In the genomic region with DNA sequence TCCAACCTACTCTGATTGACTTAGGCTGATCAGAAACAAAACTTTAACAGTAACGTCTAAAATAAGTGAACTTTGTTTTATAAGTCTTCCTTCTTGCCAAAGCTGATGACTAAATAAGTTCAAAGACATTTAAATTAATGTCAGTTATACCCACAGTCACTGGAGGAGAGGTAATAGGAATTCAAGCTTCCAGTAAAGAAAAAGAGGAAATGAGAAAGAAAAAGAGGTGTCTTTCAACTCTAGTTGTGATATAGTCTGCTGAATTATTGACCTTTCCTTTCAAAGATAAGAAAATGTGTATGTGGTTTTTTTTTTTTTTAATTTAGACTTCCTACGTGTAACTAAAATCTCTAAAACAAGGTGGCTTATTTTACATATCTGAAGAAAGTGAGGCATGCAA, we compare ENCODE assay signal across 27 cellular contexts.
DNase-seq lines count a peak whose midpoint lies in the region; ATAC-seq and TF ChIP-seq lines count a peak whose summit lies in the region.
"Had no signal": no experiment of that assay in that cellular context is flagged by ENCODE, and none has a peak within 500 bp of the region (broad histone marks: within the 10 kb centered on the region; RNA-seq: fewer than 3 reads in every experiment).

No MANE protein-coding gene starts in this region.

- no peak overlapping the region for H3K4me3 ChIP-seq in fibroblast of mammary gland (ENCODE audit: control insufficient read depth, low read depth, low read length)
- H3K4me3 ChIP-seq: breast epithelium, GM23248, heart left ventricle, lung, mucosa of descending colon, Peyer's patch, SJCRH30 had no signal

- peak; percentile 65 for ATAC-seq in GM18505 (IDR thresholded peaks at IDR 0.05; ENCODE audit: unreplicated experiment)
- ATAC-seq in GM21529 (IDR thresholded peaks at IDR 0.05; ENCODE audit: unreplicated experiment): peak; percentile 61
- ATAC-seq in HG03575 (IDR thresholded peaks at IDR 0.05; ENCODE audit: extremely low read depth, insufficient number of reproducible peaks, low FRiP score, unreplicated experiment): peak; percentile 68
- ATAC-seq in GM19463 (IDR thresholded peaks at IDR 0.05; ENCODE audit: unreplicated experiment): no peak
- ATAC-seq in SK-N-SH treated with all-trans-retinoic acid at 6 μM for 48 hours: no peak
- ATAC-seq: activated CD4-positive, alpha-beta T cell treated with anti-CD3 and anti-CD28 coated beads for 36 hours; activated T-cell treated with anti-CD3 and anti-CD28 coated beads, Interleukin-2, amount 50 U/mL, for 72 hours; heart left ventricle; mucosa of descending colon; sciatic nerve; T-cell had no signal

- DNase-seq in fibroblast of mammary gland (ENCODE audit: low read depth) (peak; percentile 35), foreskin melanocyte (no peak)
- DNase-seq: activated CD4-positive, alpha-beta T cell treated with anti-CD3 and anti-CD28 coated beads for 36 hours; activated naive CD4-positive, alpha-beta T cell treated with anti-CD3 and anti-CD28 coated beads, Interleukin-2, amount 10 ng/mL, durations not matched to agents 7 days and 5 days; activated T-cell treated with anti-CD3 and anti-CD28 coated beads, Interleukin-2, amount 50 U/mL, for 72 hours; amniotic stem cell; CD4-positive, CD25-positive, alpha-beta regulatory T cell; effector CD4-positive, alpha-beta T cell; GM23248; heart left ventricle; HFFc6; kidney glomerular epithelial cell; mucosa of descending colon; NCI-H1105 treated with DMSO at 0.1 percent for 48 hours; NCI-H2029 treated with DMSO at 0.1 percent for 48 hours; NCI-H2227 treated with DMSO at 0.1 percent for 48 hours; Peyer's patch; SJCRH30; T-cell had no signal

- no peak for TF ChIP-seq POLR2A in GM18505 (IDR thresholded peaks at IDR 0.05; ENCODE audit: borderline replicate concordance, extremely low read depth, insufficient read depth, insufficient read length)

- TF ChIP-seq CTCF in fibroblast of mammary gland (conservative IDR thresholded peaks at IDR 0.05; ENCODE audit: control insufficient read depth, insufficient read depth, low read depth, low read length): no peak

TF ChIP-seq in SK-N-SH treated with all-trans-retinoic acid at 6 μM for 48 hours, 23 proteins besides CTCF, POLR2A, EP300 and RAD21:
- no peak for TF ChIP-seq ZC3H10 (CRISPR knock-in tag; IDR thresholded peaks at IDR 0.05)
- TF ChIP-seq TOX (CRISPR knock-in tag; IDR thresholded peaks at IDR 0.05; ENCODE audit: borderline replicate concordance): no peak
- TF ChIP-seq PPARA (CRISPR knock-in tag; IDR thresholded peaks at IDR 0.05; ENCODE audit: borderline replicate concordance): no peak
- TF ChIP-seq ZNF70 (CRISPR knock-in tag; IDR thresholded peaks at IDR 0.05): no peak
- no peak for TF ChIP-seq CSDC2 (CRISPR knock-in tag; IDR thresholded peaks at IDR 0.05)
- TF ChIP-seq ZFP30 (CRISPR knock-in tag; IDR thresholded peaks at IDR 0.05): no peak
- TF ChIP-seq ZFP3 (CRISPR knock-in tag; IDR thresholded peaks at IDR 0.05): no peak
- TF ChIP-seq ISL1 (CRISPR knock-in tag; IDR thresholded peaks at IDR 0.05): no peak
- no peak for TF ChIP-seq OSR1 (CRISPR knock-in tag; IDR thresholded peaks at IDR 0.05)
- TF ChIP-seq ARNTL (CRISPR knock-in tag; IDR thresholded peaks at IDR 0.05; ENCODE audit: borderline replicate concordance, low read depth): no peak
- no peak for TF ChIP-seq GLIS3 (CRISPR knock-in tag; IDR thresholded peaks at IDR 0.05)
- TF ChIP-seq, protein P1, sequence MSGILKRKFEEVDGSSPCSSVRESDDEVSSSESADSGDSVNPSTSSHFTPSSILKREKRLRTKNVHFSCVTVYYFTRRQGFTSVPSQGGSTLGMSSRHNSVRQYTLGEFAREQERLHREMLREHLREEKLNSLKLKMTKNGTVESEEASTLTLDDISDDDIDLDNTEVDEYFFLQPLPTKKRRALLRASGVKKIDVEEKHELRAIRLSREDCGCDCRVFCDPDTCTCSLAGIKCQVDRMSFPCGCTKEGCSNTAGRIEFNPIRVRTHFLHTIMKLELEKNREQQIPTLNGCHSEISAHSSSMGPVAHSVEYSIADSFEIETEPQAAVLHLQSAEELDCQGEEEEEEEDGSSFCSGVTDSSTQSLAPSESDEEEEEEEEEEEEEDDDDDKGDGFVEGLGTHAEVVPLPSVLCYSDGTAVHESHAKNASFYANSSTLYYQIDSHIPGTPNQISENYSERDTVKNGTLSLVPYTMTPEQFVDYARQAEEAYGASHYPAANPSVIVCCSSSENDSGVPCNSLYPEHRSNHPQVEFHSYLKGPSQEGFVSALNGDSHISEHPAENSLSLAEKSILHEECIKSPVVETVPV (CRISPR knock-in tag; IDR thresholded peaks at IDR 0.05): no peak
- no peak for TF ChIP-seq SNAI2 (CRISPR knock-in tag; IDR thresholded peaks at IDR 0.05)
- TF ChIP-seq, protein P2, sequence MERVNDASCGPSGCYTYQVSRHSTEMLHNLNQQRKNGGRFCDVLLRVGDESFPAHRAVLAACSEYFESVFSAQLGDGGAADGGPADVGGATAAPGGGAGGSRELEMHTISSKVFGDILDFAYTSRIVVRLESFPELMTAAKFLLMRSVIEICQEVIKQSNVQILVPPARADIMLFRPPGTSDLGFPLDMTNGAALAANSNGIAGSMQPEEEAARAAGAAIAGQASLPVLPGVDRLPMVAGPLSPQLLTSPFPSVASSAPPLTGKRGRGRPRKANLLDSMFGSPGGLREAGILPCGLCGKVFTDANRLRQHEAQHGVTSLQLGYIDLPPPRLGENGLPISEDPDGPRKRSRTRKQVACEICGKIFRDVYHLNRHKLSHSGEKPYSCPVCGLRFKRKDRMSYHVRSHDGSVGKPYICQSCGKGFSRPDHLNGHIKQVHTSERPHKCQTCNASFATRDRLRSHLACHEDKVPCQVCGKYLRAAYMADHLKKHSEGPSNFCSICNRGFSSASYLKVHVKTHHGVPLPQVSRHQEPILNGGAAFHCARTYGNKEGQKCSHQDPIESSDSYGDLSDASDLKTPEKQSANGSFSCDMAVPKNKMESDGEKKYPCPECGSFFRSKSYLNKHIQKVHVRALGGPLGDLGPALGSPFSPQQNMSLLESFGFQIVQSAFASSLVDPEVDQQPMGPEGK (CRISPR knock-in tag; IDR thresholded peaks at IDR 0.05; ENCODE audit: borderline replicate concordance): no peak
- TF ChIP-seq TCF4 (CRISPR knock-in tag; IDR thresholded peaks at IDR 0.05; ENCODE audit: borderline replicate concordance): no peak

Comparison
In these comparisons a context has a peak if more than half of its experiments do, and no peak if none do; other contexts are left out.
1. ATAC-seq: peak in GM18505 (single experiment), GM21529 (single experiment) and HG03575 (single experiment); none in GM19463 (single experiment) and SK-N-SH treated with all-trans-retinoic acid at 6 μM for 48 hours (single experiment).